In genomic region chr16:87854053-87854906, GRCh38 we compare ENCODE assay signal across 1 cellular context.
TF ChIP-seq lines count a peak whose summit lies in the region.

No MANE protein-coding gene starts in this region.

TF ChIP-seq in HepG2, 621 proteins besides CTCF, POLR2A, EP300 and RAD21 (continued from another document and continues in another):
- no peak for TF ChIP-seq ZBED4 (CRISPR knock-in tag; IDR thresholded peaks at IDR 0.05; ENCODE audit: borderline replicate concordance)
- TF ChIP-seq HNF1A (IDR thresholded peaks at IDR 0.05; ENCODE audit: low read depth): no peak
- no peak; the same call in 1 of the 2 replicates for TF ChIP-seq HNF1A (CRISPR knock-in tag; IDR thresholded peaks at IDR 0.05; ENCODE audit: borderline replicate concordance)
- no peak for TF ChIP-seq ZNF275 (CRISPR knock-in tag; IDR thresholded peaks at IDR 0.05; ENCODE audit: borderline replicate concordance)
- no peak for TF ChIP-seq REL (CRISPR knock-in tag; conservative IDR thresholded peaks at IDR 0.05)
- no peak for TF ChIP-seq NFIB (CRISPR knock-in tag; IDR thresholded peaks at IDR 0.05; ENCODE audit: borderline replicate concordance)
- TF ChIP-seq CEBPB (IDR thresholded peaks at IDR 0.05; ENCODE audit: borderline replicate concordance, low read depth, low read length): no peak
- TF ChIP-seq LCORL (IDR thresholded peaks at IDR 0.05): no peak
- TF ChIP-seq LCORL (CRISPR knock-in tag; IDR thresholded peaks at IDR 0.05): no peak; the same call in 1 of the 2 replicates
- TF ChIP-seq TFE3 (CRISPR knock-in tag; IDR thresholded peaks at IDR 0.05): no peak
- TF ChIP-seq ZFP90 (CRISPR knock-in tag; IDR thresholded peaks at IDR 0.05; ENCODE audit: borderline replicate concordance): no peak
- TF ChIP-seq TBP (CRISPR knock-in tag; IDR thresholded peaks at IDR 0.05): no peak
- no peak for TF ChIP-seq FOSL1 (CRISPR knock-in tag; IDR thresholded peaks at IDR 0.05; ENCODE audit: borderline replicate concordance)
- TF ChIP-seq FOXA1 (IDR thresholded peaks at IDR 0.05): no peak; the same call in 1 of the 2 replicates
- peak; percentile 61 for TF ChIP-seq FOXA1 (CRISPR knock-in tag; IDR thresholded peaks at IDR 0.05)
- no peak for TF ChIP-seq ARHGAP35 (CRISPR knock-in tag; IDR thresholded peaks at IDR 0.05; ENCODE audit: borderline replicate concordance)
- no peak for TF ChIP-seq U2AF1 (optimal IDR thresholded peaks at IDR 0.05; ENCODE audit: low read depth, low read length)
- TF ChIP-seq SUZ12 (IDR thresholded peaks at IDR 0.05; ENCODE audit: low read depth, low read length): no peak
- TF ChIP-seq MIER2 (CRISPR knock-in tag; IDR thresholded peaks at IDR 0.05): no peak
- TF ChIP-seq ZNF556 (CRISPR knock-in tag; IDR thresholded peaks at IDR 0.05; ENCODE audit: borderline replicate concordance): no peak
- no peak; the same call in 1 of the 2 replicates for TF ChIP-seq MTA1 (CRISPR knock-in tag; IDR thresholded peaks at IDR 0.05; ENCODE audit: borderline replicate concordance)
- no peak for TF ChIP-seq ZFP37 (CRISPR knock-in tag; IDR thresholded peaks at IDR 0.05; ENCODE audit: borderline replicate concordance)
- no peak for TF ChIP-seq ZNF136 (CRISPR knock-in tag; IDR thresholded peaks at IDR 0.05; ENCODE audit: low read depth)
- TF ChIP-seq IKZF5 (CRISPR knock-in tag; IDR thresholded peaks at IDR 0.05): peak; percentile 32; the same call in 1 of the 2 replicates
- TF ChIP-seq KLF15 (CRISPR knock-in tag; IDR thresholded peaks at IDR 0.05; ENCODE audit: borderline replicate concordance): no peak
- TF ChIP-seq ZNF382 (CRISPR knock-in tag; IDR thresholded peaks at IDR 0.05; ENCODE audit: borderline replicate concordance): no peak
- TF ChIP-seq HHEX (CRISPR knock-in tag; IDR thresholded peaks at IDR 0.05): no peak
- no peak for TF ChIP-seq ZNF800 (CRISPR knock-in tag; IDR thresholded peaks at IDR 0.05)
- TF ChIP-seq E2F2 (CRISPR knock-in tag; IDR thresholded peaks at IDR 0.05; ENCODE audit: borderline replicate concordance): 0 out of 2 replicates have a peak, but pooled peaks have one; percentile 49
- no peak; the same call in 1 of the 2 replicates for TF ChIP-seq ZBTB26 (CRISPR knock-in tag; IDR thresholded peaks at IDR 0.05; ENCODE audit: borderline replicate concordance)
- no peak for TF ChIP-seq ZBTB49 (CRISPR knock-in tag; IDR thresholded peaks at IDR 0.05; ENCODE audit: borderline replicate concordance)
- no peak for TF ChIP-seq ELF3 (CRISPR knock-in tag; IDR thresholded peaks at IDR 0.05)
- TF ChIP-seq ZNF317 (CRISPR knock-in tag; IDR thresholded peaks at IDR 0.05): no peak
- TF ChIP-seq KLF13 (CRISPR knock-in tag; IDR thresholded peaks at IDR 0.05): no peak
- no peak for TF ChIP-seq HOXD1 (CRISPR knock-in tag; IDR thresholded peaks at IDR 0.05)
- no peak for TF ChIP-seq TFDP2 (CRISPR knock-in tag; IDR thresholded peaks at IDR 0.05)
- TF ChIP-seq ZFP36 (IDR thresholded peaks at IDR 0.05; ENCODE audit: borderline replicate concordance, low read depth, low read length, partially characterized antibody): no peak
- no peak for TF ChIP-seq ZNF740 (CRISPR knock-in tag; IDR thresholded peaks at IDR 0.05)
